Comparison of ENCODE assay signal across 12 cellular contexts in genomic region chr2:47029737-47030524, GRCh38.
A peak's percentile ranks its signal among the peaks of the same experiment; 100 is the strongest.
DNase-seq lines count a peak whose midpoint lies in the region; ATAC-seq and TF ChIP-seq lines count a peak whose summit lies in the region.
"Had no signal": no experiment of that assay in that cellular context is flagged by ENCODE, and none has a peak within 500 bp of the region (broad histone marks: within the 10 kb centered on the region; RNA-seq: fewer than 3 reads in every experiment).

No MANE protein-coding gene starts in this region.

- intact Hi-C loops in adrenal gland (cut with DNase I): no loop called here
- intact Hi-C loops in activated CD4-positive, alpha-beta memory T cell treated with anti-CD3 and anti-CD28 coated beads for 36 hours (cut with micrococcal nuclease): no loop called here

- POLR2A ChIA-PET in HEK293T (lab: Yijun Ruan, JAX): no interaction called here
- POLR2A ChIA-PET in activated CD4-positive, alpha-beta memory T cell treated with anti-CD3 and anti-CD28 coated beads for 36 hours (lab: Charles Lee): no interaction called here

- H3K4me3 Mint-ChIP-seq in activated CD4-positive, alpha-beta memory T cell treated with anti-CD3 and anti-CD28 coated beads for 36 hours: no peak overlapping the region

- no peak for TF ChIP-seq CTCF in adrenal gland (IDR thresholded peaks at IDR 0.05)

- ATAC-seq in left lobe of liver: peak; percentile 6
- no peak for ATAC-seq in HG02981 (IDR thresholded peaks at IDR 0.05; ENCODE audit: unreplicated experiment)
- ATAC-seq: activated naive CD4-positive, alpha-beta T cell treated with anti-CD3 and anti-CD28 coated beads, Interleukin-2, amount 50 U/mL, for 72 hours; heart right ventricle had no signal

- peaks cover 100% of the 10 kb centered on the region for H3K36me3 ChIP-seq in BLaER1
- H3K36me3 ChIP-seq in adrenal gland (replicated peaks in 1 of 2): peaks cover 0 to 68% of the 10 kb centered on the region in 2 donors
- H3K36me3 ChIP-seq: BE2C had no signal

- H3K4me1 ChIP-seq in BLaER1 (peaks cover 75% of the 10 kb centered on the region), adrenal gland (replicated peaks in 1 of 2) (peaks cover 31 to 68% of the 10 kb centered on the region in 2 donors)

- H3K4me2 ChIP-seq in BLaER1: peak overlapping the region; percentile 63

- H4K20me1 ChIP-seq in BLaER1: peaks cover 100% of the 10 kb centered on the region

- CTCF ChIA-PET in HEK293T (lab: Yijun Ruan, JAX): no interaction called here
- CTCF ChIA-PET in activated CD4-positive, alpha-beta memory T cell treated with anti-CD3 and anti-CD28 coated beads for 36 hours (lab: Charles Lee): interaction anchor here (0.6 kb wide), 1 partner anchor 261 kb away, joined by 4 read pairs; no protein-coding TSS in a partner anchor

- H3K4me3 ChIP-seq in BLaER1 (no peak overlapping the region), adrenal gland (no peak overlapping the region)
- H3K4me3 ChIP-seq: heart right ventricle, testis had no signal

- TF ChIP-seq POLR2A in adrenal gland (IDR thresholded peaks at IDR 0.05): no peak

- H3K9me3 ChIP-seq in BLaER1 (no peaks in the 10 kb centered on the region), adrenal gland (replicated peaks in 1 of 3) (no peaks in the 10 kb centered on the region)
- H3K9me3 ChIP-seq: BE2C, heart right ventricle, testis had no signal

- no peak overlapping the region for H3K27ac ChIP-seq in BLaER1
- peak overlapping the region in 3 of 5 donors; percentile 74 to 98 (median 95) for H3K27ac ChIP-seq in adrenal gland
- H3K27ac ChIP-seq: testis had no signal

- no peaks in the 10 kb centered on the region for H3K4me1 Mint-ChIP-seq in activated CD4-positive, alpha-beta memory T cell treated with anti-CD3 and anti-CD28 coated beads for 36 hours (ENCODE audit: low read depth)

- no peak overlapping the region for H3K27ac Mint-ChIP-seq in activated CD4-positive, alpha-beta memory T cell treated with anti-CD3 and anti-CD28 coated beads for 36 hours

- no peaks in the 10 kb centered on the region for H3K27me3 ChIP-seq in BLaER1
- H3K27me3 ChIP-seq in adrenal gland: no peaks in the 10 kb centered on the region
- H3K27me3 ChIP-seq: BE2C, heart right ventricle, testis had no signal

- no peaks in the 10 kb centered on the region for H3K27me3 Mint-ChIP-seq in activated CD4-positive, alpha-beta memory T cell treated with anti-CD3 and anti-CD28 coated beads for 36 hours

- peaks cover 34% of the 10 kb centered on the region for H3K36me3 Mint-ChIP-seq in activated CD4-positive, alpha-beta memory T cell treated with anti-CD3 and anti-CD28 coated beads for 36 hours

- 71 to 84% (median 75%) methylated on average over 6 of the region's 6 CpGs for WGBS in adrenal gland, 4 donors

- DNase-seq in HT-29 (ENCODE audit: low spot score) (peak; percentile 89), adrenal gland (peak in 2 of 7 donors; percentile 51 to 68), left lobe of liver (ENCODE audit: low spot score) (no peak), HEK293T (ENCODE audit: extremely low spot score) (no peak)
- no peak for DNase-seq in activated CD4-positive, alpha-beta T cell treated with anti-CD3 and anti-CD28 coated beads, Interleukin-2, amount 50 U/mL, for 1 hour
- no peak for DNase-seq in activated CD4-positive, alpha-beta memory T cell treated with anti-CD3 and anti-CD28 coated beads for 36 hours
- DNase-seq: BE2C, heart right ventricle, testis had no signal

- H3K9me3 Mint-ChIP-seq in activated CD4-positive, alpha-beta memory T cell treated with anti-CD3 and anti-CD28 coated beads for 36 hours: no peaks in the 10 kb centered on the region
- H3K9me3 Mint-ChIP-seq: activated naive CD4-positive, alpha-beta T cell treated with anti-CD3 and anti-CD28 coated beads, Interleukin-2, amount 50 U/mL, for 72 hours had no signal

- peak overlapping the region; percentile 40; the same call in 1 of the 2 replicates for H3K9ac ChIP-seq in BLaER1

TF ChIP-seq in HEK293T, 16 proteins besides CTCF, POLR2A, EP300 and RAD21:
- TF ChIP-seq FOXK2 (IDR thresholded peaks at IDR 0.05) (no peak), FOXM1 (IDR thresholded peaks at IDR 0.05; ENCODE audit: borderline replicate concordance) (no peak), ZNF384 (IDR thresholded peaks at IDR 0.05) (no peak), PKNOX1 (IDR thresholded peaks at IDR 0.05) (no peak), SUZ12 (IDR thresholded peaks at IDR 0.05) (no peak), SP1 (IDR thresholded peaks at IDR 0.05) (no peak), ARNT (IDR thresholded peaks at IDR 0.05) (no peak), BHLHE40 (IDR thresholded peaks at IDR 0.05; ENCODE audit: borderline replicate concordance) (no peak), L3MBTL2 (conservative IDR thresholded peaks at IDR 0.05) (no peak), TARDBP (IDR thresholded peaks at IDR 0.05) (no peak), CTBP1 (IDR thresholded peaks at IDR 0.05; ENCODE audit: borderline replicate concordance) (no peak), LEF1 (IDR thresholded peaks at IDR 0.05; ENCODE audit: borderline replicate concordance) (no peak), NFRKB (IDR thresholded peaks at IDR 0.05) (no peak), HDGF (IDR thresholded peaks at IDR 0.05; ENCODE audit: borderline replicate concordance) (no peak), ELF4 (IDR thresholded peaks at IDR 0.05) (no peak)
